10 cellular contexts compared by ENCODE assay signal in genomic region chr14:68199465-68200145, GRCh38.
A peak's percentile ranks its signal among the peaks of the same experiment; 100 is the strongest.
DNase-seq lines count a peak whose midpoint lies in the region; ATAC-seq, FAIRE-seq and TF ChIP-seq lines count a peak whose summit lies in the region.
"Had no signal": no experiment of that assay in that cellular context is flagged by ENCODE, and none has a peak within 500 bp of the region (broad histone marks: within the 10 kb centered on the region; RNA-seq: fewer than 3 reads in every experiment).

No MANE protein-coding gene starts in this region.

- peaks cover 0 to 3% of the 10 kb centered on the region in 2 donors for H3K4me1 ChIP-seq in esophagus (ENCODE audit: control insufficient read depth in 2 of 2, insufficient read depth in 2 of 2, low read length in 1 of 2)
- H3K4me1 ChIP-seq: Peyer's patch had no signal

- no peak overlapping the region for H3K4me3 ChIP-seq in esophagus (ENCODE audit: low read depth in 1 of 2, low read length in 2 of 2)
- H3K4me3 ChIP-seq: Peyer's patch had no signal

- H3K27ac Mint-ChIP-seq in activated naive CD8-positive, alpha-beta T cell treated with anti-CD3 and anti-CD28 coated beads, Interleukin-2, amount 10 ng/mL, durations not matched to agents 7 days and 5 days = no peak overlapping the region
- no peak overlapping the region for H3K27ac Mint-ChIP-seq in activated naive CD8-positive, alpha-beta T cell treated with anti-CD3 and anti-CD28 coated beads for 36 hours
- peak overlapping the region; percentile 98 for H3K27ac Mint-ChIP-seq in mesothelial cell of epicardium

- H3K9me3 ChIP-seq in esophagus (ENCODE audit: control insufficient read depth in 2 of 2, insufficient read depth in 1 of 2, low read depth in 1 of 2, low read length in 1 of 2) = no peaks in the 10 kb centered on the region
- H3K9me3 ChIP-seq: Peyer's patch had no signal

- no peak for ATAC-seq in activated naive CD8-positive, alpha-beta T cell treated with anti-CD3 and anti-CD28 coated beads, Interleukin-2, amount 10 ng/mL, durations not matched to agents 7 days and 5 days (ENCODE audit: low read depth)
- no peak for ATAC-seq in GM21619 (IDR thresholded peaks at IDR 0.05; ENCODE audit: unreplicated experiment)

- H3K4me1 Mint-ChIP-seq in activated naive CD8-positive, alpha-beta T cell treated with anti-CD3 and anti-CD28 coated beads, Interleukin-2, amount 10 ng/mL, durations not matched to agents 7 days and 5 days = peaks cover 10% of the 10 kb centered on the region
- H3K4me1 Mint-ChIP-seq in activated naive CD8-positive, alpha-beta T cell treated with anti-CD3 and anti-CD28 coated beads for 36 hours = peaks cover 23% of the 10 kb centered on the region
- peaks cover 47% of the 10 kb centered on the region for H3K4me1 Mint-ChIP-seq in mesothelial cell of epicardium

- H3K4me3 Mint-ChIP-seq in activated naive CD8-positive, alpha-beta T cell treated with anti-CD3 and anti-CD28 coated beads, Interleukin-2, amount 10 ng/mL, durations not matched to agents 7 days and 5 days = peak overlapping the region; percentile 10
- H3K4me3 Mint-ChIP-seq in activated naive CD8-positive, alpha-beta T cell treated with anti-CD3 and anti-CD28 coated beads for 36 hours = no peak overlapping the region
- peak overlapping the region; percentile 14 for H3K4me3 Mint-ChIP-seq in mesothelial cell of epicardium

- DNase-seq in activated naive CD8-positive, alpha-beta T cell treated with anti-CD3 and anti-CD28 coated beads, Interleukin-2, amount 10 ng/mL, durations not matched to agents 7 days and 5 days = no peak
- DNase-seq in activated naive CD8-positive, alpha-beta T cell treated with anti-CD3 and anti-CD28 coated beads for 36 hours = no peak
- DNase-seq in mesothelial cell of epicardium (ENCODE audit: low spot score in 2 of 2, unreplicated experiment in 2 of 2) = peak in 1 of 2 experiments; percentile 45
- DNase-seq in urothelium cell line (ENCODE audit: low spot score) = no peak
- DNase-seq in activated CD4-positive, CD25-positive, alpha-beta regulatory T cell treated with anti-CD3 and anti-CD28 coated beads, Interleukin-2, amount 50 U/mL, for 72 hours = no peak
- no peak for DNase-seq in frontal cortex (ENCODE audit: low spot score in 2 of 2)
- DNase-seq: activated T-cell treated with anti-CD3 and anti-CD28 coated beads for 4 hours, Peyer's patch had no signal

- H3K27me3 ChIP-seq in esophagus (ENCODE audit: control insufficient read depth in 1 of 2, insufficient read depth in 2 of 2, low read length in 2 of 2) = no peaks in the 10 kb centered on the region
- H3K27me3 ChIP-seq: Peyer's patch had no signal

- WGBS in esophagus, 2 donors = 43 to 50% methylated on average over 8 of the region's 8 CpGs

- H3K9me3 Mint-ChIP-seq in activated naive CD8-positive, alpha-beta T cell treated with anti-CD3 and anti-CD28 coated beads, Interleukin-2, amount 10 ng/mL, durations not matched to agents 7 days and 5 days = peaks cover 9% of the 10 kb centered on the region
- H3K9me3 Mint-ChIP-seq in activated naive CD8-positive, alpha-beta T cell treated with anti-CD3 and anti-CD28 coated beads for 36 hours = no peaks in the 10 kb centered on the region
- H3K9me3 Mint-ChIP-seq in mesothelial cell of epicardium = peaks cover 15% of the 10 kb centered on the region

- H3K36me3 Mint-ChIP-seq in activated naive CD8-positive, alpha-beta T cell treated with anti-CD3 and anti-CD28 coated beads, Interleukin-2, amount 10 ng/mL, durations not matched to agents 7 days and 5 days = peaks cover 7% of the 10 kb centered on the region
- H3K36me3 Mint-ChIP-seq in activated naive CD8-positive, alpha-beta T cell treated with anti-CD3 and anti-CD28 coated beads for 36 hours = peaks cover 10% of the 10 kb centered on the region
- H3K36me3 Mint-ChIP-seq in mesothelial cell of epicardium = peaks cover 10% of the 10 kb centered on the region

- POLR2A ChIA-PET in activated naive CD8-positive, alpha-beta T cell treated with anti-CD3 and anti-CD28 coated beads, Interleukin-2, amount 10 ng/mL, durations not matched to agents 7 days and 5 days (lab: Charles Lee) = no interaction called here

- FAIRE-seq in urothelium cell line (lab: Jason Lieb, UNC) = peak; percentile 92
- no peak for FAIRE-seq in frontal cortex (lab: Jason Lieb, UNC)

- no peaks in the 10 kb centered on the region for H3K27me3 Mint-ChIP-seq in activated naive CD8-positive, alpha-beta T cell treated with anti-CD3 and anti-CD28 coated beads, Interleukin-2, amount 10 ng/mL, durations not matched to agents 7 days and 5 days
- no peaks in the 10 kb centered on the region for H3K27me3 Mint-ChIP-seq in activated naive CD8-positive, alpha-beta T cell treated with anti-CD3 and anti-CD28 coated beads for 36 hours
- no peaks in the 10 kb centered on the region for H3K27me3 Mint-ChIP-seq in mesothelial cell of epicardium (ENCODE audit: low read depth)

- peak overlapping the region; percentile 42 to 79 for H3K27ac ChIP-seq in esophagus (ENCODE audit: low read depth in 2 of 2, low read length in 1 of 2)

- no peaks in the 10 kb centered on the region for H3K36me3 ChIP-seq in esophagus (ENCODE audit: control insufficient read depth in 2 of 2, insufficient read depth in 2 of 2, low read length in 1 of 2)
- H3K36me3 ChIP-seq: Peyer's patch had no signal

- TF ChIP-seq CTCF in mesothelial cell of epicardium (IDR thresholded peaks at IDR 0.05; ENCODE audit: unreplicated experiment) = no peak
